In genomic region chr7:153522261-153522660, GRCh38 we compare ENCODE assay signal across 21 cellular contexts.
A peak's percentile ranks its signal among the peaks of the same experiment; 100 is the strongest.
DNase-seq lines count a peak whose midpoint lies in the region; FAIRE-seq and TF ChIP-seq lines count a peak whose summit lies in the region.
"Had no signal": no experiment of that assay in that cellular context is flagged by ENCODE, and none has a peak within 500 bp of the region (broad histone marks: within the 10 kb centered on the region; RNA-seq: fewer than 3 reads in every experiment).

No MANE protein-coding gene starts in this region.

- H3K27ac ChIP-seq in esophagus muscularis mucosa (replicated peaks in 1 of 4) (peak overlapping the region; percentile 89 to 90 (median 90)), muscle layer of colon (ENCODE audit: low read depth, low read length) (peak overlapping the region; percentile 84), stomach (peak overlapping the region in 2 of 5 donors; percentile 56 to 80)
- H3K27ac ChIP-seq: BLaER1, GM23248, HL-60 had no signal

- H3K36me3 ChIP-seq in esophagus muscularis mucosa (no peaks in the 10 kb centered on the region), muscle layer of colon (ENCODE audit: insufficient read depth, low read length) (no peaks in the 10 kb centered on the region), stomach (no peaks in the 10 kb centered on the region)
- H3K36me3 ChIP-seq: BLaER1 had no signal

- WGBS in esophagus muscularis mucosa: 31% methylated on average over 5 of the region's 5 CpGs
- 45 to 57% (median 52%) methylated on average over 5 of the region's 5 CpGs for WGBS in stomach, 5 donors

- no peak overlapping the region for H3K27ac Mint-ChIP-seq in immature natural killer cell
- H3K27ac Mint-ChIP-seq in activated T-cell treated with anti-CD3 and anti-CD28 coated beads, Interleukin-2, amount 50 U/mL, for 24 hours: no peak overlapping the region
- H3K27ac Mint-ChIP-seq: CD8-positive, alpha-beta T cell; IgD-negative memory B cell had no signal

- no peaks in the 10 kb centered on the region for H3K4me1 Mint-ChIP-seq in immature natural killer cell
- H3K4me1 Mint-ChIP-seq in activated T-cell treated with anti-CD3 and anti-CD28 coated beads, Interleukin-2, amount 50 U/mL, for 24 hours (ENCODE audit: low read depth): no peaks in the 10 kb centered on the region
- H3K4me1 Mint-ChIP-seq: IgD-negative memory B cell had no signal

- DNase-seq in Daoy (ENCODE audit: low read depth) (peak; percentile 53), esophagus muscularis mucosa (ENCODE audit: extremely low spot score) (peak; percentile 95), stomach (no peak), urothelium cell line (ENCODE audit: low spot score) (no peak), immature natural killer cell (no peak), foreskin melanocyte (no peak)
- no peak for DNase-seq in activated T-cell treated with anti-CD3 and anti-CD28 coated beads, Interleukin-2, amount 50 U/mL, for 24 hours
- DNase-seq: CD8-positive, alpha-beta T cell; DMS79; GM23248; NCI-H187; NCI-H226; NCI-H526 treated with DMSO at 0.1 percent for 48 hours had no signal

- H3K4me1 ChIP-seq in esophagus muscularis mucosa (peaks cover 2 to 72% (median 56%) of the 10 kb centered on the region in 4 donors), muscle layer of colon (ENCODE audit: insufficient read depth, low read length) (peaks cover 39% of the 10 kb centered on the region), stomach (no peaks in the 10 kb centered on the region)
- H3K4me1 ChIP-seq: BLaER1 had no signal

- TF ChIP-seq EP300 in esophagus muscularis mucosa (IDR thresholded peaks at IDR 0.05): peak; percentile 93
- TF ChIP-seq EP300 in stomach (IDR thresholded peaks at IDR 0.05): peak; percentile 69

- H3K27me3 ChIP-seq in esophagus muscularis mucosa (no peaks in the 10 kb centered on the region), muscle layer of colon (ENCODE audit: control insufficient read depth in 1 of 2, insufficient read depth in 2 of 2, low read length in 2 of 2) (no peaks in the 10 kb centered on the region), stomach (no peaks in the 10 kb centered on the region)
- H3K27me3 ChIP-seq: BLaER1 had no signal

- H3K27me3 Mint-ChIP-seq in immature natural killer cell (ENCODE audit: low read depth in 3 of 3): no peaks in the 10 kb centered on the region
- H3K27me3 Mint-ChIP-seq in activated T-cell treated with anti-CD3 and anti-CD28 coated beads, Interleukin-2, amount 50 U/mL, for 24 hours: no peaks in the 10 kb centered on the region
- H3K27me3 Mint-ChIP-seq: IgD-negative memory B cell had no signal

- intact Hi-C loops in esophagus muscularis mucosa (cut with DNase I): loop anchor here (5.0 kb wide), 1 partner anchor 140 kb away; no protein-coding TSS in a partner anchor
- intact Hi-C loops in stomach (cut with DNase I; ENCODE audit: low total_unique reads): no loop called here

- no peak for FAIRE-seq in urothelium cell line (lab: Jason Lieb, UNC)
- FAIRE-seq: A204.1, D721Med, G401.6, HTR-8/SVneo had no signal

- peak overlapping the region in 1 of 4 donors; percentile 24 for H3K4me3 ChIP-seq in esophagus muscularis mucosa
- no peak overlapping the region for H3K4me3 ChIP-seq in muscle layer of colon (ENCODE audit: low read depth in 1 of 2, low read length in 2 of 2)
- no peak overlapping the region for H3K4me3 ChIP-seq in stomach
- H3K4me3 ChIP-seq: BLaER1, GM23248 had no signal

- H3K9me3 ChIP-seq in esophagus muscularis mucosa (no peaks in the 10 kb centered on the region), muscle layer of colon (ENCODE audit: low read length) (no peaks in the 10 kb centered on the region), stomach (peaks cover 0 to 20% (median 0%) of the 10 kb centered on the region in 4 donors)
- H3K9me3 ChIP-seq: BLaER1 had no signal

- no peak overlapping the region for H3K4me3 Mint-ChIP-seq in immature natural killer cell
- H3K4me3 Mint-ChIP-seq in activated T-cell treated with anti-CD3 and anti-CD28 coated beads, Interleukin-2, amount 50 U/mL, for 24 hours: no peak overlapping the region
- H3K4me3 Mint-ChIP-seq: CD8-positive, alpha-beta T cell; IgD-negative memory B cell had no signal

- peaks cover 13 to 45% (median 17%) of the 10 kb centered on the region in 6 donors for H3K9me3 Mint-ChIP-seq in immature natural killer cell
- peaks cover 15% of the 10 kb centered on the region for H3K9me3 Mint-ChIP-seq in activated T-cell treated with anti-CD3 and anti-CD28 coated beads, Interleukin-2, amount 50 U/mL, for 24 hours

- TF ChIP-seq CTCF in esophagus muscularis mucosa (IDR thresholded peaks at IDR 0.05) (no peak), stomach (IDR thresholded peaks at IDR 0.05) (no peak)

- H3K9ac ChIP-seq in muscle layer of colon (ENCODE audit: low read length): no peak overlapping the region
- H3K9ac ChIP-seq: BLaER1, GM23248 had no signal

- no peaks in the 10 kb centered on the region for H3K36me3 Mint-ChIP-seq in immature natural killer cell
- no peaks in the 10 kb centered on the region for H3K36me3 Mint-ChIP-seq in activated T-cell treated with anti-CD3 and anti-CD28 coated beads, Interleukin-2, amount 50 U/mL, for 24 hours (ENCODE audit: low read depth)
- H3K36me3 Mint-ChIP-seq: CD8-positive, alpha-beta T cell; IgD-negative memory B cell had no signal

- TF ChIP-seq POLR2A in esophagus muscularis mucosa (IDR thresholded peaks at IDR 0.05; ENCODE audit: low read depth) (no peak), stomach (IDR thresholded peaks at IDR 0.05) (no peak)

Comparison
In these comparisons a context has a peak if more than half of its experiments do, and no peak if none do; other contexts are left out.
1. DNase-seq: peak in Daoy (single experiment) and esophagus muscularis mucosa (single experiment); none in stomach (single experiment), urothelium cell line (single experiment), immature natural killer cell (0 of 3), activated T-cell treated with anti-CD3 and anti-CD28 coated beads, Interleukin-2, amount 50 U/mL, for 24 hours (single experiment) and foreskin melanocyte (single experiment).